In the genomic region with DNA sequence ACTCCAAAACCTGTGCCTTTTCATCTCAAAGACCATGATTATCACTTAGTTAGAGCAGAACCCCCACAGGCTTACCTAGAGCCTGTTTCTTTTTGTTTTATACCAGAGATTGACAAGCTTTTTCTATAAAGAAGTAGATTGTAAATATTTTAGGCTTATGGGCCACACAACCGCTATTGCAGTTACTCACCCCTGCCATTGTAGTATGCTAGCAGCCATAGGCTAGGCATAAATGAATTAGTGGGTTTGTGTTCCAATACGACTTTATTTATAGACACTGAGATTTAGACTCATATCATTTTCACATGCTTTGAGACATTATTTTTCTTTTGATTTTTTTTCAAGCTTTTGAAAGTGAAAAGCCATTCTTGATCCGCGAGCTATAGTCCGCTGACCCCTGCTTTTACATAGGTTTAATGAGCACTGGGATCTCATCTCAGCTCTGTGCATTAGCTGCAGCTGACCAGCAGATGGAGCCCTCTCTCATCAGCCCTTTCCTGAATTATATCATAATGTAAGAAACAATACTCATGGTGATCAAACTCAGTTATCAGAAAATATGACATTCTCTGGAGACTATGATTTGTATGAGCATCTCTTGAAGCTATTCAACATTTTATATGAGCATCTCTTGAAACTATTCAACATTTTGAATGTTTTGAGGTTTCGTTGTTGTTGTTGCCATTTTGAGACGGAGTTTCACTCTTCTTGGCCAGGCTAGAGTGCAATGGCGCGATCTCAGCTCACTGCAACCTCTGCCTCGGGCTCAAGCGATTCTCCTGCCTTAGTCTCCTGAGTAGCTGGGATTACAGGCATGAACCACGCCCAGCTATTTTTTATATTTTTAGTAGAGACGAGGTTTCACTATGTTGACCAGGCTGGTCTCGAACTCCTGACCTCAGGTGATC, we compare ENCODE assay signal across 8 cellular contexts.
DNase-seq lines count a peak whose midpoint lies in the region; ATAC-seq and TF ChIP-seq lines count a peak whose summit lies in the region.

No MANE protein-coding gene starts in this region.

- H3K9me3 ChIP-seq in Panc1 (ENCODE audit: control insufficient read depth, insufficient read depth, low read depth, low read length): no peaks in the 10 kb centered on the region

- no peak overlapping the region for H3K4me3 ChIP-seq in Panc1 (ENCODE audit: low read depth in 2 of 2, low read length in 2 of 2)

- DNase-seq in AG20443 (ENCODE audit: low spot score) (peak; percentile 68), GM13977 (ENCODE audit: low spot score) (peak; percentile 58), Panc1 (ENCODE audit: low read depth, low spot score) (peak; percentile 36), left ventricle myocardium superior (no peak), smooth muscle cell of the brain vasculature (ENCODE audit: low read depth, low spot score) (peak; percentile 29)
- DNase-seq in activated naive CD8-positive, alpha-beta T cell treated with anti-CD3 and anti-CD28 coated beads, Interleukin-2, amount 50 U/mL, for 16 hours (ENCODE audit: low read depth, low spot score): peak; percentile 9

- H3K36me3 ChIP-seq in Panc1 (ENCODE audit: control insufficient read depth, insufficient read depth, low read length): no peaks in the 10 kb centered on the region

- no peaks in the 10 kb centered on the region for H3K4me1 ChIP-seq in Panc1 (ENCODE audit: control insufficient read depth, insufficient read depth, low read length)

- no peak overlapping the region for H3K27ac ChIP-seq in Panc1 (ENCODE audit: low read length)

- intact Hi-C loops in Panc1 (cut with micrococcal nuclease; ENCODE audit: unreplicated experiment): loop anchor here (2.0 kb wide), 1 partner anchor 48 kb away; no protein-coding TSS in a partner anchor
- intact Hi-C loops in left ventricle myocardium superior (cut with micrococcal nuclease): no loop called here

- in situ Hi-C loops in GM13977 (cut with MboI; ENCODE audit: low pct_unique_long_range_greater_than_20kb, low sequenced_read_pairs, unreplicated experiment): no loop called here
- in situ Hi-C loops in Panc1 (cut with HindIII; ENCODE audit: low pct_unique_long_range_greater_than_20kb, low sequenced_read_pairs): no loop called here

- no TSS peak for BruUV-seq in Panc1 (replicated peaks; lab: Mats Ljungman, UMichigan)

- TF ChIP-seq CTCF in GM13977 (IDR thresholded peaks at IDR 0.05; ENCODE audit: extremely low read depth, insufficient read depth, missing control alignments): peak; percentile 91
- peak; percentile 97 for TF ChIP-seq CTCF in Panc1 (IDR thresholded peaks at IDR 0.05)

- POLR2A ChIA-PET in Panc1 (lab: Charles Lee): interaction anchor here (0.6 kb wide), 1 partner anchor 320 kb away, joined by 3 read pairs; no protein-coding TSS in a partner anchor

- CTCF ChIA-PET in Panc1 (lab: Charles Lee): interaction anchor here (0.6 to 1.7 kb wide), 4 partner anchors 12 to 61 kb away, joined by 3 to 11 read pairs (median 6); no protein-coding TSS in a partner anchor

- H3K27me3 ChIP-seq in Panc1 (ENCODE audit: control insufficient read depth, insufficient read depth, low read length): no peaks in the 10 kb centered on the region

- ATAC-seq in HG03520 (IDR thresholded peaks at IDR 0.05; ENCODE audit: unreplicated experiment) (peak; percentile 86), Panc1 (peak; percentile 97), left ventricle myocardium superior (peak; percentile 59), HG03097 (IDR thresholded peaks at IDR 0.05; ENCODE audit: low FRiP score, unreplicated experiment) (no peak)
